ENCODE assay signal across 8 cellular contexts in genomic region chr2:230327418-230328154, GRCh38. TPM values are rescaled to one million over a fixed set of nuclear protein-coding genes. Genes with fewer than 3 reads are reported as not detected.
DNase-seq lines count a peak whose midpoint lies in the region; ATAC-seq and TF ChIP-seq lines count a peak whose summit lies in the region.

No MANE protein-coding gene starts in this region.

- H3K27ac Mint-ChIP-seq in chondrocyte (ENCODE audit: unreplicated experiment) (peak overlapping the region; percentile 97), natural killer cell (peak overlapping the region; percentile 98 to 99), nephron progenitor cell (no peak overlapping the region)

- peaks cover 15% of the 10 kb centered on the region for H3K36me3 Mint-ChIP-seq in chondrocyte (ENCODE audit: low read depth)
- H3K36me3 Mint-ChIP-seq in natural killer cell, result peaks cover 22% of the 10 kb centered on the region
- H3K36me3 Mint-ChIP-seq in nephron progenitor cell (ENCODE audit: low read depth), result no peaks in the 10 kb centered on the region

- peak; percentile 63 for ATAC-seq in GM18517 (IDR thresholded peaks at IDR 0.05; ENCODE audit: unreplicated experiment)
- ATAC-seq in HG02588 (IDR thresholded peaks at IDR 0.05; ENCODE audit: unreplicated experiment), result peak; percentile 57
- ATAC-seq in natural killer cell, result peak; percentile 9 to 33 (median 18)

- H3K4me1 Mint-ChIP-seq in chondrocyte (ENCODE audit: low read depth), result peaks cover 50% of the 10 kb centered on the region
- peaks cover 74 to 76% of the 10 kb centered on the region in 2 donors for H3K4me1 Mint-ChIP-seq in natural killer cell
- H3K4me1 Mint-ChIP-seq in nephron progenitor cell, result peaks cover 8% of the 10 kb centered on the region

- H3K4me3 Mint-ChIP-seq in chondrocyte (ENCODE audit: unreplicated experiment) (peak overlapping the region; percentile 80), natural killer cell (peak overlapping the region; percentile 98), nephron progenitor cell (no peak overlapping the region)

- DNase-seq in NCI-H2081 treated with DMSO at 0.1 percent for 48 hours (lab: John Stamatoyannopoulos, UW) (peak; percentile 49), chondrocyte (ENCODE audit: low spot score) (no peak), natural killer cell (no peak), DMS114 treated with DMSO at 0.1 percent for 48 hours (lab: John Stamatoyannopoulos, UW; ENCODE audit: unreplicated experiment) (no peak), nephron progenitor cell (no peak), DMS79 (lab: John Stamatoyannopoulos, UW) (no peak)

- no peaks in the 10 kb centered on the region for H3K27me3 Mint-ChIP-seq in chondrocyte (ENCODE audit: low read depth)
- no peaks in the 10 kb centered on the region for H3K27me3 Mint-ChIP-seq in natural killer cell (ENCODE audit: low read depth in 2 of 2)
- H3K27me3 Mint-ChIP-seq in nephron progenitor cell (ENCODE audit: low read depth, poor library complexity), result peaks cover 5% of the 10 kb centered on the region

- peaks cover 7% of the 10 kb centered on the region for H3K9me3 Mint-ChIP-seq in chondrocyte (ENCODE audit: low read depth)
- H3K9me3 Mint-ChIP-seq in natural killer cell, result no peaks in the 10 kb centered on the region
- peaks cover 12% of the 10 kb centered on the region for H3K9me3 Mint-ChIP-seq in nephron progenitor cell

- TF ChIP-seq CTCF in chondrocyte (IDR thresholded peaks at IDR 0.05) (no peak), natural killer cell (IDR thresholded peaks at IDR 0.05) (no peak), nephron progenitor cell (IDR thresholded peaks at IDR 0.05) (no peak)

- intact Hi-C loops in natural killer cell (cut with micrococcal nuclease), result loop anchor here (5.0 kb wide), 2 partner anchors 90 to 100 kb away; partner anchors contain the start of genes SP100 and SP140

RNA-seq across cellular contexts. Expression of gene SP140L, which starts 0.6 kb away (rescaled TPM):
- 20.6 to 21.9 TPM (median 21.3 TPM) in 3 replicates for total RNA-seq in chondrocyte
- total RNA-seq in natural killer cell, result 10 to 100 TPM; 58.4 to 92.6 (median 73.4) TPM
